In the genomic region with DNA sequence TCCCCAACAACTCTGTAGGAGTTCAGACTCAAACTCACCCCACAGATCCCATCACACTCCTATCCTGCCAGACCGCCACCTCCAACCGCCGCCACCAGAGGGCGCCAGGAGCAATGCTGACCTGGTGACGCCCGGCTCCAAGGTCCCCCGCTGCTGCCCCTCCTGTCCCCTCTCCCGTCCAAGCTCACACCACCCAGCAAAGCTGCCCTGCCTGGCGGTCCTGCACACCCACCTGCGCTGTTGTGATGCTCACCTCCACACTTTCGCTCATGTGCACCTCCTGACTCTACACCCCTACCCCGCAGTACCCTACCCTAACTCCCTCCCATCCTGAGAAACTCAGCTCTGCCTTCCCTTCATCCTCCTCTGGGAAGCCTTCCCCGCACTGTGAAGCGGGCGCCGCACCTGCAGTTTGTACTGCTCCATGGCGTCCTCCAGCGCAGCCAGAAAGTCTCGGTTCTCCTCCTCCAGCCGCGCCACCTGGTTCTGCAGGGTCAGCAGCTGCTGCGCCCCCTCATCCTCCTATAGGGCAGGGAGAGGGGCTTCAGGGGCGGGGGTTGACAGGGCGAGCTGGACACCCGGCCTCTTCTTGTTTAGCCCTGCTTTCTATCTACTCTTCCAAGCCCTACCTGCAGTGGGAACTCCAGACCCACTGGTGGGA, we compare ENCODE assay signal across 8 cellular contexts. TPM values are rescaled to one million over a fixed set of nuclear protein-coding genes. Genes with fewer than 3 reads are reported as not detected.
DNase-seq lines count a peak whose midpoint lies in the region; ATAC-seq and TF ChIP-seq lines count a peak whose summit lies in the region.

No MANE protein-coding gene starts in this region.

- CTCF ChIA-PET in activated CD8-positive, alpha-beta T cell treated with anti-CD3 and anti-CD28 coated beads for 36 hours (lab: Charles Lee) = interaction anchor here (0.7 to 2.5 kb wide), 15 partner anchors 11 to 227 kb away, joined by 3 to 9 read pairs (median 3); no protein-coding TSS in a partner anchor

- H3K9me3 ChIP-seq in effector memory CD4-positive, alpha-beta T cell (ENCODE audit: control insufficient read depth, low read length) = no peaks in the 10 kb centered on the region

- H3K27ac ChIP-seq in effector memory CD4-positive, alpha-beta T cell (ENCODE audit: insufficient read depth, low read length, poor library complexity, severe bottlenecking) = no peak overlapping the region

- peaks cover 1% of the 10 kb centered on the region for H3K36me3 Mint-ChIP-seq in activated CD8-positive, alpha-beta T cell treated with anti-CD3 and anti-CD28 coated beads for 36 hours (ENCODE audit: low read depth)
- H3K36me3 Mint-ChIP-seq in memory B cell = no peaks in the 10 kb centered on the region

- ATAC-seq in activated CD8-positive, alpha-beta T cell treated with anti-CD3 and anti-CD28 coated beads for 36 hours = peak; percentile 92
- peak; percentile 45 for ATAC-seq in memory B cell (ENCODE audit: low read depth)

- peak; percentile 78 for TF ChIP-seq CTCF in activated CD8-positive, alpha-beta T cell treated with anti-CD3 and anti-CD28 coated beads for 36 hours (IDR thresholded peaks at IDR 0.05)

- H3K27me3 Mint-ChIP-seq in activated CD8-positive, alpha-beta T cell treated with anti-CD3 and anti-CD28 coated beads for 36 hours = peaks cover 2% of the 10 kb centered on the region
- H3K27me3 Mint-ChIP-seq in memory B cell = peaks cover 10% of the 10 kb centered on the region

- POLR2A ChIA-PET in activated CD8-positive, alpha-beta T cell treated with anti-CD3 and anti-CD28 coated beads for 36 hours (lab: Charles Lee) = interaction anchor here (1.1 kb wide), 1 partner anchor 14 kb away, joined by 3 read pairs; no protein-coding TSS in a partner anchor

- H3K36me3 ChIP-seq in effector memory CD4-positive, alpha-beta T cell (ENCODE audit: control insufficient read depth, insufficient read depth, low read length) = no peaks in the 10 kb centered on the region

- peaks cover 2% of the 10 kb centered on the region for H3K27me3 ChIP-seq in effector memory CD4-positive, alpha-beta T cell (replicated peaks; ENCODE audit: control insufficient read depth, insufficient read depth, low read length, poor library complexity, severe bottlenecking)

- H3K4me3 ChIP-seq in effector memory CD4-positive, alpha-beta T cell (ENCODE audit: insufficient read depth, low read depth, low read length, poor library complexity, severe bottlenecking) = no peak overlapping the region

- H3K27ac Mint-ChIP-seq in activated CD8-positive, alpha-beta T cell treated with anti-CD3 and anti-CD28 coated beads for 36 hours = no peak overlapping the region
- H3K27ac Mint-ChIP-seq in memory B cell = no peak overlapping the region

- H3K4me1 ChIP-seq in effector memory CD4-positive, alpha-beta T cell (ENCODE audit: control insufficient read depth, insufficient read depth, low read length, poor library complexity, severe bottlenecking) = no peaks in the 10 kb centered on the region

- peak; percentile 26 to 31 for DNase-seq in NOMO-1 (lab: John Stamatoyannopoulos, UW; ENCODE audit: unreplicated experiment in 2 of 2)
- DNase-seq in NOMO-1 treated with dmso at 0.1 percent for 144 hours (lab: John Stamatoyannopoulos, UW; ENCODE audit: unreplicated experiment) = no peak
- peak; percentile 8 to 78 for DNase-seq in NCI-H526 (lab: John Stamatoyannopoulos, UW)
- peak; percentile 83 for DNase-seq in activated CD8-positive, alpha-beta T cell treated with anti-CD3 and anti-CD28 coated beads for 36 hours
- peak in 2 of 3 donors; percentile 16 to 27 for DNase-seq in effector memory CD4-positive, alpha-beta T cell
- peak; percentile 37 to 57 for DNase-seq in memory B cell (ENCODE audit: low spot score in 2 of 2)
- DNase-seq in stimulated activated CD8-positive, alpha-beta memory T cell treated with anti-CD3 and anti-CD28 coated beads, Interleukin-4, amount 100 ng/mL, for 4 hours (ENCODE audit: low read depth in 2 of 2, low spot score in 1 of 2) = peak; percentile 11 to 33
- DNase-seq in occipital lobe (lab: John Stamatoyannopoulos, UW) = no peak

- H3K4me1 Mint-ChIP-seq in activated CD8-positive, alpha-beta T cell treated with anti-CD3 and anti-CD28 coated beads for 36 hours (ENCODE audit: low read depth) = no peaks in the 10 kb centered on the region
- peaks cover 4% of the 10 kb centered on the region for H3K4me1 Mint-ChIP-seq in memory B cell

- no peak overlapping the region for H3K4me3 Mint-ChIP-seq in activated CD8-positive, alpha-beta T cell treated with anti-CD3 and anti-CD28 coated beads for 36 hours
- H3K4me3 Mint-ChIP-seq in memory B cell = no peak overlapping the region

- intact Hi-C loops in activated CD8-positive, alpha-beta T cell treated with anti-CD3 and anti-CD28 coated beads for 36 hours (cut with micrococcal nuclease) = no loop called here

- H3K9me3 Mint-ChIP-seq in activated CD8-positive, alpha-beta T cell treated with anti-CD3 and anti-CD28 coated beads for 36 hours = no peaks in the 10 kb centered on the region
- no peaks in the 10 kb centered on the region for H3K9me3 Mint-ChIP-seq in memory B cell

RNA-seq across cellular contexts. Expression of gene KIF7, which starts 7.9 kb away (rescaled TPM):
- total RNA-seq in activated CD8-positive, alpha-beta T cell treated with anti-CD3 and anti-CD28 coated beads for 36 hours = 1 to 10 TPM; 2.7 to 3.7 TPM
- 5.1 TPM for total RNA-seq in occipital lobe

RNA-seq across cellular contexts. Expression of gene PLIN1, which starts 31.8 kb away (rescaled TPM):
- 1 to 10 TPM in 1 of 2 experiments, under 1 TPM in 1; 0.50 to 1.1 TPM for total RNA-seq in activated CD8-positive, alpha-beta T cell treated with anti-CD3 and anti-CD28 coated beads for 36 hours
- 0.47 TPM for total RNA-seq in occipital lobe

RNA-seq across cellular contexts. Expression of gene PEX11A, which starts 43.2 kb away (rescaled TPM):
- total RNA-seq in activated CD8-positive, alpha-beta T cell treated with anti-CD3 and anti-CD28 coated beads for 36 hours = 1 to 10 TPM; 3.3 to 4.0 TPM
- total RNA-seq in occipital lobe = 14.5 TPM

RNA-seq across cellular contexts. Expression of gene WDR93, which starts 43.3 kb away (rescaled TPM):
- total RNA-seq in activated CD8-positive, alpha-beta T cell treated with anti-CD3 and anti-CD28 coated beads for 36 hours = not detected
- total RNA-seq in occipital lobe = 0.31 TPM

Comparison
In these comparisons a context has a peak if more than half of its experiments do, and no peak if none do; other contexts are left out.
1. DNase-seq: peak in NOMO-1 (2 of 2), NCI-H526 (2 of 2), activated CD8-positive, alpha-beta T cell treated with anti-CD3 and anti-CD28 coated beads for 36 hours (single experiment), effector memory CD4-positive, alpha-beta T cell (2 of 3), memory B cell (2 of 2) and stimulated activated CD8-positive, alpha-beta memory T cell treated with anti-CD3 and anti-CD28 coated beads, Interleukin-4, amount 100 ng/mL, for 4 hours (2 of 2); none in NOMO-1 treated with dmso at 0.1 percent for 144 hours (single experiment) and occipital lobe (single experiment).